Comparison of ENCODE assay signal across 1 cellular context in the genomic region with DNA sequence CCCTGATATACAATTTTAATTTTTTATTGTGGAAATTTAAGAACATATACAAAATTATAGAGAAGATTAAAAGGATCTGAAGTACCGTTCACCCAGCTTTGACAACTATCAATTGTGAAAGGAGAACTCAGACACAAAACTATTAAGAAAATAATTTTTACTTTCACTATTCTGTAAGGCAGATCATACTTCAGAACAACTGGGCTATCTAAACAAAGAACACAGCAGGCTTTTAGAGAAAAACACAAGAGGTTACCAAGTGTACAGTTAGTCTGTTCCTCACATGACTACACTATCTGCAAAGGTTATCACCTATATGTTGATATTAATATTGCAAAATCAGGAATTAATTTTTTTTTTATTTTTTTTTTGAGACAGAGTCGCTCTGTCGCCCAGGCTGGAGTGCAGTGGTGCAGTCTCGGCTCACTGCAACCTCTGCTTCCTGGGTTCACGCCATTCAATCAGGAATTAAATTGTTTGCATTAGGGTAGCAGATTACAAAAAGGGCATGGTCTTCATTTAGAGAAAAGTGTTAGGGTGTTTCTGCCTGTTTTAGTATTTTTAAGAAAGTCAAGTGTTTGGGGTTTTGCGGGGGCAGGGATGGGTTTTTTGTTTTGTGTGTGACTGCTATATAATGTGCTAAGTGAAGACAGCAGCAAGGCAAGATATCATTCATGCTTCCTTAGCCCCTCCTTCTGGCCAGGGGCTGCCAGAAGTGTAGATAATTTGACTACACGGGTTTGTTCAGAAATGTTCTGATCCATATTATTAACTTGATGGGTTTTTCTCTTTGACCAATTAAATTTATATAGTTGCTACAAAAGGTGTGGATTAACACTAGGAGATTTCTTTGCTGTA.
TF ChIP-seq lines count a peak whose summit lies in the region.

No MANE protein-coding gene starts in this region.

TF ChIP-seq in HCT116, 20 proteins besides CTCF, POLR2A, EP300 and RAD21:
- no peak for TF ChIP-seq FOSL1 (IDR thresholded peaks at IDR 0.05; ENCODE audit: low read depth)
- no peak for TF ChIP-seq CEBPB (IDR thresholded peaks at IDR 0.05; ENCODE audit: low read depth)
- TF ChIP-seq ZBTB33 (IDR thresholded peaks at IDR 0.05; ENCODE audit: extremely low read depth, insufficient replicate concordance, low read length), result no peak
- TF ChIP-seq ZFX (IDR thresholded peaks at IDR 0.05), result no peak
- no peak for TF ChIP-seq ELF1 (IDR thresholded peaks at IDR 0.05; ENCODE audit: borderline replicate concordance, low read depth)
- TF ChIP-seq, protein P1, sequence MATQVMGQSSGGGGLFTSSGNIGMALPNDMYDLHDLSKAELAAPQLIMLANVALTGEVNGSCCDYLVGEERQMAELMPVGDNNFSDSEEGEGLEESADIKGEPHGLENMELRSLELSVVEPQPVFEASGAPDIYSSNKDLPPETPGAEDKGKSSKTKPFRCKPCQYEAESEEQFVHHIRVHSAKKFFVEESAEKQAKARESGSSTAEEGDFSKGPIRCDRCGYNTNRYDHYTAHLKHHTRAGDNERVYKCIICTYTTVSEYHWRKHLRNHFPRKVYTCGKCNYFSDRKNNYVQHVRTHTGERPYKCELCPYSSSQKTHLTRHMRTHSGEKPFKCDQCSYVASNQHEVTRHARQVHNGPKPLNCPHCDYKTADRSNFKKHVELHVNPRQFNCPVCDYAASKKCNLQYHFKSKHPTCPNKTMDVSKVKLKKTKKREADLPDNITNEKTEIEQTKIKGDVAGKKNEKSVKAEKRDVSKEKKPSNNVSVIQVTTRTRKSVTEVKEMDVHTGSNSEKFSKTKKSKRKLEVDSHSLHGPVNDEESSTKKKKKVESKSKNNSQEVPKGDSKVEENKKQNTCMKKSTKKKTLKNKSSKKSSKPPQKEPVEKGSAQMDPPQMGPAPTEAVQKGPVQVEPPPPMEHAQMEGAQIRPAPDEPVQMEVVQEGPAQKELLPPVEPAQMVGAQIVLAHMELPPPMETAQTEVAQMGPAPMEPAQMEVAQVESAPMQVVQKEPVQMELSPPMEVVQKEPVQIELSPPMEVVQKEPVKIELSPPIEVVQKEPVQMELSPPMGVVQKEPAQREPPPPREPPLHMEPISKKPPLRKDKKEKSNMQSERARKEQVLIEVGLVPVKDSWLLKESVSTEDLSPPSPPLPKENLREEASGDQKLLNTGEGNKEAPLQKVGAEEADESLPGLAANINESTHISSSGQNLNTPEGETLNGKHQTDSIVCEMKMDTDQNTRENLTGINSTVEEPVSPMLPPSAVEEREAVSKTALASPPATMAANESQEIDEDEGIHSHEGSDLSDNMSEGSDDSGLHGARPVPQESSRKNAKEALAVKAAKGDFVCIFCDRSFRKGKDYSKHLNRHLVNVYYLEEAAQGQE (IDR thresholded peaks at IDR 0.05; ENCODE audit: low read depth), result no peak
- no peak for TF ChIP-seq SRF (IDR thresholded peaks at IDR 0.05; ENCODE audit: low read depth)
